ENCODE assay signal across 8 cellular contexts in the genomic region with DNA sequence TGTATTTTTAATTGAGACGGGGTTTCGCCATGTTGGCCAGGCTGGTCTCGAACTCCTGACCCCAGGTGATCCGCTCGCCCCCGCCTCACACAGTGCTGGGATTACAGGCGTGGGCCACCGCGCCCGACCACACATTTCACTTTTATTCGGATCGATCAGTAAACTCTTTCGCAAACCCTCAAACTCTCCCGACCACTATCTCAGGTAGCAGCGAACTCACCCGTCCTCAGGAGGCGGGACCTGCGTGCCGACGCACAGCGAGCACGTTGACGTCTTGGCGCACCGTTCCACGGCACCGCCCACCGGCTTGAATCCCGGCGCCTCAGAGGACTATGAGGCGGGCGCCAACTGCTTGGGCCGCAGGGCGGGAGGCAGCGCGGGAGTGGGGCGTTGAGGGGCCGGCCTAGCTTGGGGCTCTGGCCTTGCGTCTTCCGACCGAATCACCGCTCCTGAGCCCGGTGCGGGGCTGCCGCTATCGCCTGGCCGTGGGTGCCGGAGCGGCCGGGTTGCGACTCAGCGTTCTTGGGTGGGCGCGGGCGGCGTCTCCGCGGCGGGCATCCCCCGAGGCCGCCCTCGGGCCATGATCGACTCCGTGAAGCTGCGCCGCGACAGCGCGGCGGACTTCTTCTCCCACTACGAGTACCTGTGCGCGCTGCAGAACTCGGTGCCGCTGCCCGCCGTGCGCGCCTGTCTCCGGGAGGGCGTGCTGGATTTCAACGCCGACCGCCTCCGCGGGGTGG. TPM values are rescaled to one million over a fixed set of nuclear protein-coding genes. Genes with fewer than 3 reads are reported as not detected.
DNase-seq lines count a peak whose midpoint lies in the region; ATAC-seq and TF ChIP-seq lines count a peak whose summit lies in the region.

A gene with protein sequence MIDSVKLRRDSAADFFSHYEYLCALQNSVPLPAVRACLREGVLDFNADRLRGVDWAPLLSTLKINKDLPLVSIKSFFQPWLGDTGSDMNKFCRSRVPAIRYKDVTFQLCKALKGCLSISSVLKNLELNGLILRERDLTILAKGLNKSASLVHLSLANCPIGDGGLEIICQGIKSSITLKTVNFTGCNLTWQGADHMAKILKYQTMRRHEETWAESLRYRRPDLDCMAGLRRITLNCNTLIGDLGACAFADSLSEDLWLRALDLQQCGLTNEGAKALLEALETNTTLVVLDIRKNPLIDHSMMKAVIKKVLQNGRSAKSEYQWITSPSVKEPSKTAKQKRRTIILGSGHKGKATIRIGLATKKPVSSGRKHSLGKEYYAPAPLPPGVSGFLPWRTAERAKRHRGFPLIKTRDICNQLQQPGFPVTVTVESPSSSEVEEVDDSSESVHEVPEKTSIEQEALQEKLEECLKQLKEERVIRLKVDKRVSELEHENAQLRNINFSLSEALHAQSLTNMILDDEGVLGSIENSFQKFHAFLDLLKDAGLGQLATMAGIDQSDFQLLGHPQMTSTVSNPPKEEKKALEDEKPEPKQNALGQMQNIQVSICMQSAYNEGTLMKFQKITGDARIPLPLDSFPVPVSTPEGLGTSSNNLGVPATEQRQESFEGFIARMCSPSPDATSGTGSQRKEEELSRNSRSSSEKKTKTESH (plus strand): TSS at position 305 of the 740 bp plus-strand sequence. CDS start 276 bp downstream, at position 581.

- no peak for TF ChIP-seq CTCF in chondrocyte (IDR thresholded peaks at IDR 0.05)
- no peak for TF ChIP-seq CTCF in kidney epithelial cell (IDR thresholded peaks at IDR 0.05; ENCODE audit: insufficient read depth, low read length, poor library complexity, severe bottlenecking)

- no peaks in the 10 kb centered on the region for H3K9me3 Mint-ChIP-seq in chondrocyte (ENCODE audit: low read depth)

- peak within 1 kb of the TSS; percentile 95 for H3K4me3 Mint-ChIP-seq in chondrocyte (ENCODE audit: unreplicated experiment)

- H3K36me3 Mint-ChIP-seq in chondrocyte (ENCODE audit: low read depth), result no peaks in the 10 kb centered on the region

- no peaks in the 10 kb centered on the region for H3K36me3 ChIP-seq in kidney epithelial cell (ENCODE audit: control insufficient read depth, insufficient read depth, low read length)

- H3K27ac Mint-ChIP-seq in chondrocyte (ENCODE audit: unreplicated experiment), result peak within 1 kb of the TSS; percentile 96

- H3K4me1 Mint-ChIP-seq in chondrocyte (ENCODE audit: low read depth), result peaks cover 17% of the 10 kb centered on the region

- DNase-seq in Ammon's horn (ENCODE audit: low spot score), result peak; percentile 97
- DNase-seq in NCI-H460 (ENCODE audit: extremely low read depth, low read depth), result peak; percentile 89
- peak; percentile 75 to 84 for DNase-seq in activated CD4-positive, alpha-beta T cell treated with anti-CD3 and anti-CD28 coated beads for 24 hours (ENCODE audit: low read depth in 2 of 2)
- peak; percentile 98 for DNase-seq in chondrocyte (ENCODE audit: low spot score)
- peak; percentile 75 for DNase-seq in kidney epithelial cell (ENCODE audit: low read depth)
- peak; percentile 95 for DNase-seq in stimulated activated CD4-positive, alpha-beta T cell treated with anti-CD3 and anti-CD28 coated beads, Interleukin-15, amount 100 ng/mL, for 24 hours

- ATAC-seq in GM19043 (IDR thresholded peaks at IDR 0.05; ENCODE audit: low read depth, unreplicated experiment) (peak; percentile 97), HG03354 (IDR thresholded peaks at IDR 0.05; ENCODE audit: poor library complexity, severe bottlenecking, unreplicated experiment) (peak; percentile 99)

- H3K27me3 Mint-ChIP-seq in chondrocyte (ENCODE audit: low read depth), result no peaks in the 10 kb centered on the region

- H3K4me3 ChIP-seq in kidney epithelial cell (ENCODE audit: low read depth, low read length), result peak within 1 kb of the TSS; percentile 91

- H3K27me3 ChIP-seq in kidney epithelial cell (ENCODE audit: control insufficient read depth, insufficient read depth, low read length), result no peaks in the 10 kb centered on the region

RNA-seq across cellular contexts. Expression of the gene that starts here (rescaled TPM):
- 25.8 and 25.9 TPM in 2 replicates for total RNA-seq in NCI-H460 (2014; rRNA removed; shearing (Covaris generic))
- 52.1 and 58.3 TPM in 2 replicates for polyA plus RNA-seq in NCI-H460 (2014; cell fraction: nucleus; rRNA removed)
- total RNA-seq in chondrocyte (15.9 to 23.2 TPM (median 17.6 TPM) in 3 replicates), kidney epithelial cell (14.8 and 17.9 TPM in 2 replicates)

Comparison
In these comparisons a context has a peak if more than half of its experiments do, and no peak if none do; other contexts are left out.
1. Peak in every context shown above with its lines: DNase-seq, ATAC-seq and H3K4me3 ChIP-seq.